9 cellular contexts compared by ENCODE assay signal in the genomic region with DNA sequence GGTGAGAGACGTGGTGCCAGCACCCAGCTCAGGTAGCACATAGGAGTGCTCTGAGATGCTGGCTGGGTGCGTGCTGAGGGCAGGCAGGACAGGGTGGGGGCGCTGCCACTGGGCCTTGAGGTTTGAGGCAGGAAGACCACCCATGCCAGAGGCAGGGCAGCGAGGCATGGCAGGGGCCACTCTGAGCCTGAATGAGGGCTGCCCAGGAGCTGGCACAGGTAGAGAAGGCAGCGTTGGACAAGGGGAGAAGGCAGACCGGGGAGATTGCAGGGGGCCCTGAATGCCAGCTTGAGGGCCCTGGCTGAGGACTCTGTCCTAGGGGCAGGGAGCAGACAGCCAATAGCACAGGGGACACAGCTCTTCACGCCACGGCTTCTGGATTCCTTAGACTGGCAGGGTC. TPM values are rescaled to one million over a fixed set of nuclear protein-coding genes. Genes with fewer than 3 reads are reported as not detected.
A peak's percentile ranks its signal among the peaks of the same experiment; 100 is the strongest.
DNase-seq lines count a peak whose midpoint lies in the region; ATAC-seq and TF ChIP-seq lines count a peak whose summit lies in the region.
"Had no signal": no experiment of that assay in that cellular context is flagged by ENCODE, and none has a peak within 500 bp of the region (broad histone marks: within the 10 kb centered on the region; RNA-seq: fewer than 3 reads in every experiment).

No MANE protein-coding gene starts in this region.

- TF ChIP-seq CTCF in OCI-LY3 (IDR thresholded peaks at IDR 0.05; ENCODE audit: low read depth, low read length) = no peak
- TF ChIP-seq CTCF in heart right ventricle (IDR thresholded peaks at IDR 0.05) = no peak
- no peak for TF ChIP-seq CTCF in psoas muscle (IDR thresholded peaks at IDR 0.05)

- no peak overlapping the region for H3K4me3 ChIP-seq in CD4-positive, alpha-beta memory T cell (ENCODE audit: low read length in 2 of 2)
- H3K4me3 ChIP-seq in OCI-LY3 (ENCODE audit: low read length) (no peak overlapping the region), heart right ventricle (no peak overlapping the region), psoas muscle (no peak overlapping the region)

- peak overlapping the region; percentile 19; the same call in 1 of the 2 replicates for H3K4me2 ChIP-seq in OCI-LY3 (ENCODE audit: low read length)

- no peaks in the 10 kb centered on the region for H3K27me3 Mint-ChIP-seq in CD4-positive, alpha-beta memory T cell

- no peaks in the 10 kb centered on the region for H3K79me2 ChIP-seq in OCI-LY3 (ENCODE audit: low read length)

- H2AFZ ChIP-seq in OCI-LY3 (ENCODE audit: low read depth, low read length) = peak overlapping the region; percentile 63; the same call in 1 of the 2 replicates

- DNase-seq in CD4-positive, alpha-beta memory T cell = no peak
- DNase-seq in heart right ventricle (peak; percentile 5 to 14), psoas muscle (peak; percentile 11 to 43), HuH-7.5 (ENCODE audit: low spot score) (no peak), nucleus accumbens (lab: John Stamatoyannopoulos, UW) (no peak), DMS79 treated with DMSO at 0.1 percent for 48 hours (lab: John Stamatoyannopoulos, UW) (no peak)
- DNase-seq in stimulated activated CD4-positive, alpha-beta T cell treated with anti-CD3 and anti-CD28 coated beads, Interleukin-2, amount 100 ng/mL, for 48 hours = no peak
- DNase-seq: cortex of kidney had no signal

- H4K20me1 ChIP-seq in OCI-LY3 (ENCODE audit: insufficient read depth, low read length) = no peaks in the 10 kb centered on the region

- H3K27ac Mint-ChIP-seq in CD4-positive, alpha-beta memory T cell = peak overlapping the region in 6 of 7 donors; percentile 70 to 92 (median 88)

- no peaks in the 10 kb centered on the region for H3K27me3 ChIP-seq in CD4-positive, alpha-beta memory T cell (ENCODE audit: insufficient read depth, low read length)
- H3K27me3 ChIP-seq in OCI-LY3 (ENCODE audit: low read depth, low read length) = no peaks in the 10 kb centered on the region
- no peaks in the 10 kb centered on the region for H3K27me3 ChIP-seq in heart right ventricle
- no peaks in the 10 kb centered on the region for H3K27me3 ChIP-seq in psoas muscle (ENCODE audit: insufficient read depth in 3 of 3, low read length in 2 of 3)

- no peaks in the 10 kb centered on the region for H3K9me3 ChIP-seq in CD4-positive, alpha-beta memory T cell (ENCODE audit: control insufficient read depth in 1 of 2, low read length in 2 of 2)
- H3K9me3 ChIP-seq in OCI-LY3 (ENCODE audit: insufficient read depth, low read length) = no peaks in the 10 kb centered on the region
- no peaks in the 10 kb centered on the region for H3K9me3 ChIP-seq in heart right ventricle
- H3K9me3 ChIP-seq in psoas muscle = no peaks in the 10 kb centered on the region

- 65 to 85% methylated on average over 7 of the region's 8 CpGs for WGBS in heart right ventricle, 2 donors
- 86 to 92% (median 87%) methylated on average over 7 to 8 of the region's 8 CpGs for WGBS in psoas muscle, 3 donors

- CTCF ChIA-PET in CD4-positive, alpha-beta memory T cell (lab: Charles Lee; ENCODE audit: partially characterized antibody) = no interaction called here

- no peaks in the 10 kb centered on the region for H3K36me3 ChIP-seq in CD4-positive, alpha-beta memory T cell (ENCODE audit: insufficient read depth, low read length)
- no peaks in the 10 kb centered on the region for H3K36me3 ChIP-seq in OCI-LY3 (replicated peaks; ENCODE audit: low read depth, low read length)
- no peaks in the 10 kb centered on the region for H3K36me3 ChIP-seq in heart right ventricle
- H3K36me3 ChIP-seq in psoas muscle (ENCODE audit: insufficient read depth in 1 of 2, low read depth in 1 of 2) = no peaks in the 10 kb centered on the region

- ATAC-seq in heart right ventricle (no peak), psoas muscle (no peak)

- no peaks in the 10 kb centered on the region for H3K9me3 Mint-ChIP-seq in CD4-positive, alpha-beta memory T cell

- no peaks in the 10 kb centered on the region for H3K36me3 Mint-ChIP-seq in CD4-positive, alpha-beta memory T cell

- peak overlapping the region; percentile 40 for H3K27ac ChIP-seq in CD4-positive, alpha-beta memory T cell (ENCODE audit: low read depth, low read length)
- H3K27ac ChIP-seq in OCI-LY3 (ENCODE audit: low read length) (no peak overlapping the region), heart right ventricle (peak overlapping the region in 9 of 10 donors; percentile 50 to 82 (median 61)), psoas muscle (peak overlapping the region; percentile 24)

- POLR2A ChIA-PET in CD4-positive, alpha-beta memory T cell (lab: Charles Lee; ENCODE audit: partially characterized antibody) = interaction anchor here (1.1 to 1.8 kb wide), 5 partner anchors 113 to 496 kb away, joined by 3 to 9 read pairs (median 7); a partner anchor contains a TSS

- peaks cover 6 to 37% (median 13%) of the 10 kb centered on the region in 4 donors for H3K4me1 Mint-ChIP-seq in CD4-positive, alpha-beta memory T cell

- H3K4me1 ChIP-seq in CD4-positive, alpha-beta memory T cell (ENCODE audit: insufficient read depth, low read length) = peaks cover 16% of the 10 kb centered on the region
- H3K4me1 ChIP-seq in OCI-LY3 (ENCODE audit: low read length) = peaks cover 55% of the 10 kb centered on the region
- H3K4me1 ChIP-seq in heart right ventricle = peaks cover 29 to 79% (median 58%) of the 10 kb centered on the region in 9 donors
- peaks cover 12% of the 10 kb centered on the region for H3K4me1 ChIP-seq in psoas muscle

- H3K4me3 Mint-ChIP-seq in CD4-positive, alpha-beta memory T cell = peak overlapping the region in 7 of 8 donors; percentile 35 to 74 (median 63)

- H3K9ac ChIP-seq in OCI-LY3 (ENCODE audit: low read length) = no peak overlapping the region; the same call in 1 of the 2 replicates

- intact Hi-C loops in CD4-positive, alpha-beta memory T cell (cut with micrococcal nuclease) = no loop called here
- intact Hi-C loops in heart right ventricle (cut with DNase I) (loop anchor here in 2 of 10 donors (5.0 to 10.0 kb wide), 2 partner anchors 51 to 54 kb away; a partner anchor contains a TSS), psoas muscle (cut with DNase I) (loop anchor here (5.0 to 10.0 kb wide), 3 partner anchors 51 to 114 kb away; a partner anchor contains a TSS)

RNA-seq across cellular contexts. Expression of a gene that starts 50.2 kb away (rescaled TPM):
- not detected for total RNA-seq in CD4-positive, alpha-beta memory T cell
- not detected for polyA plus RNA-seq in CD4-positive, alpha-beta memory T cell
- total RNA-seq in heart right ventricle (10 to 100 TPM in 9 of 10 donors, 1 to 10 TPM in 1; 8.8 to 41.2 (median 17.9) TPM), psoas muscle (1 to 10 TPM in 2 of 4 donors, under 1 TPM in 2; 0.74 to 1.3 (median 0.96) TPM)
- polyA plus RNA-seq in heart right ventricle (10 to 100 TPM in 1 of 2 donors, 1 to 10 TPM in 1; 3.5 to 47.0 TPM), psoas muscle (under 1 TPM; 0.32 to 0.61 (median 0.59) TPM)

Comparison
In these comparisons a context has a peak if more than half of its experiments do, and no peak if none do; other contexts are left out.
1. DNase-seq: peak in heart right ventricle (2 of 2) and psoas muscle (2 of 2); none in CD4-positive, alpha-beta memory T cell (0 of 5), HuH-7.5 (single experiment), nucleus accumbens (0 of 56), DMS79 treated with DMSO at 0.1 percent for 48 hours (single experiment) and stimulated activated CD4-positive, alpha-beta T cell treated with anti-CD3 and anti-CD28 coated beads, Interleukin-2, amount 100 ng/mL, for 48 hours (0 of 2).
2. RNA of a gene that starts 50.2 kb away (total RNA-seq): 8.8 to 41.2 TPM in heart right ventricle; 0.74 to 1.3 TPM in psoas muscle and not detected in CD4-positive, alpha-beta memory T cell; every median in the first group is over 4 times any median in the second.